8 cellular contexts compared by ENCODE assay signal in the genomic region with DNA sequence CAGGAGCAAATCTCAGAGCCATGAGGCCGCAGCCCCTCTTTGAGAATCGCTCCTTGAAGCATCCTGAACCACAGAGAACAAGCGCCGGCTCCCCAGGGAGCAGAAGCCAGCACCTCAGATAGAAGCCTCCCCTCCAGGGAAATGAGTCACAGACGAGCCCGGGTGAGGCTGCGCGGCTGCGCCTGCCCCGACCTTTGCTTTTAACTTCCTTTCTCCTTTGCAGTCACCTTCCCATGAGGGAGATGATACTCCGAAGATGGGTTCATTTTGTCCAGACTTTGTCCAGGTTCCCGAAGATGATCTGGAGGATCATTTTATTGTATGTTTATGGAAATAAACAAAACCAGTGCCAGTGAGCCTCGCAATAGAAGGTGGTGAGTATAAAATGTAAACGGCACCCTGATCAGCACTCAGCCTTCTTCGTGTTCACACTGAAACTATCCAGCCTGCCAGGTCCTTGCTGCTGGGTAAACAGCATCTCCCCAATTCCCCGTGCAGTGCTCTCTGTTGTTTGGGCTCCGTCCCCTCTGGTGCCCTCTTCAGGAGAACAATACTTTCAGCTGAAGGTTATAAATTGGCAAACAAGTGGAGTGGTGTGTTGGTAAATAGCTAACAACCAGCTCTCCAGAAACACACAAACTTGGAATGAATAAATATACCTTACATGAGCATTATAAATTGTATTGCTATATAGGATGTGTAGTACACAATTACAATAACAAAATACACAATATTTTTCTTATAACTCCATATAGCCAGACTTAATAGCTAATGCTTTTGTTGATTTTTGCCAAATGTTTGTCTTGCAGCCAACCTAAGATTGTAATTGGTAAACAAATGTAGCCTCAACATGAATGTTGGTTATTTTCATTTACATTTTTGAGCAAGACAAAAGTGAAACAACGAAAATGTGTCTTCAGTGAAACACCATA. TPM values are rescaled to one million over a fixed set of nuclear protein-coding genes. Genes with fewer than 3 reads are reported as not detected.
DNase-seq lines count a peak whose midpoint lies in the region; ATAC-seq and TF ChIP-seq lines count a peak whose summit lies in the region.

No MANE protein-coding gene starts in this region.

- no peaks in the 10 kb centered on the region for H3K36me3 Mint-ChIP-seq in activated T-helper 17 cell treated with anti-CD3 and anti-CD28 coated beads, Interleukin-2, amount 50 U/mL, for 72 hours (ENCODE audit: low read depth)

- peak overlapping the region; percentile 90 for H3K4me3 Mint-ChIP-seq in activated T-helper 17 cell treated with anti-CD3 and anti-CD28 coated beads, Interleukin-2, amount 50 U/mL, for 72 hours

- CTCF ChIA-PET in OCI-LY7 (lab: Charles Lee; ENCODE audit: unreplicated experiment) = interaction anchor here (0.6 to 1.2 kb wide), 3 partner anchors 260 to 310 kb away, joined by 3 to 5 read pairs (median 3); no protein-coding TSS in a partner anchor

- H4K8ac ChIP-seq in neuronal stem cell (ENCODE audit: low read depth, low read length) = no peak overlapping the region

- H2BK15ac ChIP-seq in neuronal stem cell (ENCODE audit: low read length) = no peak overlapping the region

- H3K9ac ChIP-seq in HUES48 (ENCODE audit: low read depth, low read length) (no peak overlapping the region), neuronal stem cell (ENCODE audit: low read depth, low read length, poor library complexity) (no peak overlapping the region)

- peak; percentile 71 for ATAC-seq in GM21528 (IDR thresholded peaks at IDR 0.05; ENCODE audit: low FRiP score, unreplicated experiment)
- peak; percentile 97 for ATAC-seq in activated T-helper 17 cell treated with anti-CD3 and anti-CD28 coated beads, Interleukin-2, amount 50 U/mL, for 72 hours (replicated peaks)

- H3K23ac ChIP-seq in neuronal stem cell (ENCODE audit: low read depth, low read length, poor library complexity) = no peak overlapping the region

- H4K20me1 ChIP-seq in OCI-LY7 (ENCODE audit: insufficient read depth, low read length) = no peaks in the 10 kb centered on the region

- no peak overlapping the region for H2BK12ac ChIP-seq in neuronal stem cell (ENCODE audit: low read length)

- H3K27me3 ChIP-seq in HUES48 (ENCODE audit: control insufficient read depth, insufficient read depth, low read length) (no peaks in the 10 kb centered on the region), neuronal stem cell (ENCODE audit: control insufficient read depth in 3 of 3, insufficient read depth in 3 of 3, low read depth in 1 of 3, low read length in 3 of 3) (no peaks in the 10 kb centered on the region)

- H3K27ac ChIP-seq in HUES48 (ENCODE audit: low read depth, low read length) (peak overlapping the region; percentile 80), OCI-LY7 (ENCODE audit: low read depth, low read length, poor library complexity, severe bottlenecking) (no peak overlapping the region), neuronal stem cell (replicated peaks; ENCODE audit: low read length) (no peak overlapping the region)

- H3K4me3 ChIP-seq in HUES48 (ENCODE audit: low read depth, low read length) = peak overlapping the region; percentile 58
- peak overlapping the region; percentile 57 for H3K4me3 ChIP-seq in OCI-LY7 (ENCODE audit: low read depth, low read length, poor library complexity, severe bottlenecking)
- H3K4me3 ChIP-seq in neuronal stem cell (ENCODE audit: low read length in 2 of 2) = peak overlapping the region in 1 of 2 donors; percentile 30

- no peaks in the 10 kb centered on the region for H3K9me3 ChIP-seq in HUES48 (ENCODE audit: control insufficient read depth, insufficient read depth, low read length)
- H3K9me3 ChIP-seq in OCI-LY7 (ENCODE audit: low read length) = no peaks in the 10 kb centered on the region
- no peaks in the 10 kb centered on the region for H3K9me3 ChIP-seq in neuronal stem cell (replicated peaks in 1 of 2; ENCODE audit: control insufficient read depth in 2 of 2, insufficient read depth in 1 of 2, low read depth in 1 of 2, low read length in 2 of 2)

- H3K79me2 ChIP-seq in OCI-LY7 (ENCODE audit: insufficient read depth, low read depth, low read length) = no peaks in the 10 kb centered on the region

- H3K4me1 Mint-ChIP-seq in activated T-helper 17 cell treated with anti-CD3 and anti-CD28 coated beads, Interleukin-2, amount 50 U/mL, for 72 hours = peaks cover 6% of the 10 kb centered on the region

- H2BK120ac ChIP-seq in neuronal stem cell (ENCODE audit: low read depth, low read length) = no peak overlapping the region

- no TSS peak for BruUV-seq in OCI-LY7 (replicated peaks; lab: Mats Ljungman, UMichigan)

- peak overlapping the region; percentile 83 for H3K27ac Mint-ChIP-seq in activated T-helper 17 cell treated with anti-CD3 and anti-CD28 coated beads, Interleukin-2, amount 50 U/mL, for 72 hours

- peaks cover 2% of the 10 kb centered on the region for H3K27me3 Mint-ChIP-seq in activated T-helper 17 cell treated with anti-CD3 and anti-CD28 coated beads, Interleukin-2, amount 50 U/mL, for 72 hours

- H3K18ac ChIP-seq in neuronal stem cell (ENCODE audit: low read length) = peak overlapping the region; percentile 36

- no peaks in the 10 kb centered on the region for H3K9me3 Mint-ChIP-seq in activated T-helper 17 cell treated with anti-CD3 and anti-CD28 coated beads, Interleukin-2, amount 50 U/mL, for 72 hours

- H3K14ac ChIP-seq in neuronal stem cell (ENCODE audit: low read length) = no peak overlapping the region

- WGBS in neuronal stem cell (ENCODE audit: extremely low coverage in 2 of 2, insufficient read length in 2 of 2, insufficient replicate concordance in 1 of 2), 2 donors = no CpG with 5 or more reads among the region's 18 CpGs

- H2AFZ ChIP-seq in OCI-LY7 (ENCODE audit: low read length) (peak overlapping the region; percentile 87), neuronal stem cell (ENCODE audit: low read length) (peak overlapping the region; percentile 79)

- H3K4me2 ChIP-seq in OCI-LY7 (ENCODE audit: low read length) = peak overlapping the region; percentile 71
- H3K4me2 ChIP-seq in neuronal stem cell (ENCODE audit: insufficient read depth, low read length, poor library complexity, severe bottlenecking) = peak overlapping the region; percentile 29

- DNase-seq in Daoy (ENCODE audit: low read depth) (peak; percentile 87), OCI-LY7 (ENCODE audit: low spot score) (peak; percentile 87), fibroblast of the conjunctiva (ENCODE audit: low read depth) (peak; percentile 72), neuronal stem cell (ENCODE audit: low spot score) (no peak), ureter (ENCODE audit: low spot score) (peak; percentile 62)

- POLR2A ChIA-PET in OCI-LY7 (lab: Charles Lee) = interaction anchor here (0.6 to 0.9 kb wide), 3 partner anchors 230 to 314 kb away, joined by 3 to 5 read pairs (median 3); no protein-coding TSS in a partner anchor

- H3K36me3 ChIP-seq in HUES48 (ENCODE audit: control insufficient read depth, insufficient read depth, low read length) (no peaks in the 10 kb centered on the region), OCI-LY7 (ENCODE audit: insufficient read depth, low read length) (no peaks in the 10 kb centered on the region), neuronal stem cell (replicated peaks in 1 of 2; ENCODE audit: control insufficient read depth in 2 of 2, insufficient read depth in 2 of 2, low read length in 2 of 2) (peaks cover 0 to 4% of the 10 kb centered on the region in 2 donors)

- H3K79me1 ChIP-seq in neuronal stem cell (ENCODE audit: low read depth, low read length) = no peaks in the 10 kb centered on the region

- H3K4me1 ChIP-seq in HUES48 (ENCODE audit: control insufficient read depth, insufficient read depth, low read length) = peaks cover 9% of the 10 kb centered on the region; the same call in 1 of the 2 replicates
- H3K4me1 ChIP-seq in OCI-LY7 (ENCODE audit: insufficient read depth, low read length, poor library complexity, severe bottlenecking) = peaks cover 10% of the 10 kb centered on the region
- peaks cover 3 to 14% of the 10 kb centered on the region in 2 donors for H3K4me1 ChIP-seq in neuronal stem cell (ENCODE audit: control insufficient read depth in 2 of 2, insufficient read depth in 1 of 2, low read depth in 1 of 2, low read length in 2 of 2)

- H2BK5ac ChIP-seq in neuronal stem cell (ENCODE audit: low read length) = no peak overlapping the region

- H3K9me2 ChIP-seq in OCI-LY7 (ENCODE audit: insufficient read depth, low read length) = no peaks in the 10 kb centered on the region

- TF ChIP-seq CTCF in OCI-LY7 (conservative IDR thresholded peaks at IDR 0.05; ENCODE audit: low read length) = peak; percentile 92

- intact Hi-C loops in OCI-LY7 (cut with micrococcal nuclease; ENCODE audit: unreplicated experiment) = loop anchor here (1.0 kb wide), 2 partner anchors 297 to 304 kb away; no protein-coding TSS in a partner anchor

- H2AK5ac ChIP-seq in neuronal stem cell (ENCODE audit: low read depth, low read length) = no peak overlapping the region

- H3K4ac ChIP-seq in neuronal stem cell (ENCODE audit: low read length) = no peak overlapping the region

- no peak overlapping the region for H4K91ac ChIP-seq in neuronal stem cell (ENCODE audit: low read depth, low read length, poor library complexity)

RNA-seq across cellular contexts. Expression of gene TMEM181, which starts 41.4 kb away (rescaled TPM):
- total RNA-seq in Daoy (2014; rRNA removed; shearing (Covaris generic)) = 24.1 and 28.3 TPM in 2 replicates
- total RNA-seq in OCI-LY7 (2014; rRNA removed; shearing (Covaris generic)) = 7.1 and 8.0 TPM in 2 replicates
- total RNA-seq in OCI-LY7 (2022) (11.9 and 12.5 TPM in 2 replicates), ureter (38.3 TPM)
- total RNA-seq in activated T-helper 17 cell treated with anti-CD3 and anti-CD28 coated beads, Interleukin-2, amount 50 U/mL, for 72 hours = 10 to 100 TPM; 11.8 to 16.4 TPM
- 11.5 TPM for polyA plus RNA-seq in neuronal stem cell (2013, experiment 1 of 2)
- 12.1 TPM for polyA plus RNA-seq in neuronal stem cell (2013, experiment 2 of 2)
